9 cellular contexts compared by ENCODE assay signal in genomic region chr11:126716456-126717083, GRCh38.
DNase-seq lines count a peak whose midpoint lies in the region; ATAC-seq and TF ChIP-seq lines count a peak whose summit lies in the region.
"Had no signal": no experiment of that assay in that cellular context is flagged by ENCODE, and none has a peak within 500 bp of the region (broad histone marks: within the 10 kb centered on the region; RNA-seq: fewer than 3 reads in every experiment).

No MANE protein-coding gene starts in this region.

- H3K4me1 ChIP-seq in PC-3 (ENCODE audit: insufficient read depth, low read length) (no peaks in the 10 kb centered on the region), colonic mucosa (no peaks in the 10 kb centered on the region)
- H3K4me1 ChIP-seq: BLaER1 treated with 17β-estradiol and CSF1 and Interleukin-3, amounts not matched to agents 10 nM and 100 nM had no signal

- TF ChIP-seq CTCF in PC-3 (conservative IDR thresholded peaks at IDR 0.05; ENCODE audit: low read depth, low read length) (peak; percentile 68), colonic mucosa (IDR thresholded peaks at IDR 0.05) (peak; percentile 47)

- H3K27me3 ChIP-seq in PC-3 (ENCODE audit: low read length) (peaks cover 85% of the 10 kb centered on the region), colonic mucosa (no peaks in the 10 kb centered on the region)
- H3K27me3 ChIP-seq: BLaER1 treated with 17β-estradiol and CSF1 and Interleukin-3, amounts not matched to agents 10 nM and 100 nM had no signal

- no peaks in the 10 kb centered on the region for H3F3A ChIP-seq in PC-3 (ENCODE audit: low read length, unreplicated experiment)

- H3K9ac ChIP-seq in PC-3 (ENCODE audit: low read length) (no peak overlapping the region), colonic mucosa (ENCODE audit: low read depth in 2 of 2, low read length in 2 of 2) (no peak overlapping the region)
- H3K9ac ChIP-seq: BLaER1 treated with 17β-estradiol and CSF1 and Interleukin-3, amounts not matched to agents 10 nM and 100 nM had no signal

- H3K4me3 ChIP-seq in PC-3 (ENCODE audit: low read length) (no peak overlapping the region), colonic mucosa (no peak overlapping the region)
- H3K4me3 ChIP-seq: BLaER1 treated with 17β-estradiol and CSF1 and Interleukin-3, amounts not matched to agents 10 nM and 100 nM had no signal

- intact Hi-C loops in PC-3 (cut with micrococcal nuclease): no loop called here
- intact Hi-C loops in colonic mucosa (cut with DNase I): loop anchor here (2.0 to 5.0 kb wide), 2 partner anchors 274 to 356 kb away; no protein-coding TSS in a partner anchor

- ATAC-seq in HG02852 (IDR thresholded peaks at IDR 0.05; ENCODE audit: unreplicated experiment) (peak; percentile 64), PC-3 (no peak; the same call in 1 of the 2 replicates), GM18517 (IDR thresholded peaks at IDR 0.05; ENCODE audit: unreplicated experiment) (no peak)

- H3K9me2 ChIP-seq in PC-3 (replicated peaks; ENCODE audit: low read length): no peaks in the 10 kb centered on the region

- no peak overlapping the region for H3K4me2 ChIP-seq in PC-3 (ENCODE audit: low read length)
- H3K4me2 ChIP-seq: BLaER1 treated with 17β-estradiol and CSF1 and Interleukin-3, amounts not matched to agents 10 nM and 100 nM had no signal

- H3K36me3 ChIP-seq in PC-3 (ENCODE audit: low read depth, low read length) (no peaks in the 10 kb centered on the region), colonic mucosa (no peaks in the 10 kb centered on the region)
- H3K36me3 ChIP-seq: BLaER1 treated with 17β-estradiol and CSF1 and Interleukin-3, amounts not matched to agents 10 nM and 100 nM had no signal

- peak; percentile 21 for DNase-seq in DMS79 treated with DMSO at 0.1 percent for 48 hours (lab: John Stamatoyannopoulos, UW)
- DNase-seq in DMS79 (lab: John Stamatoyannopoulos, UW): no peak
- peak; percentile 48 for DNase-seq in PC-3
- DNase-seq in colonic mucosa: peak; percentile 51
- peak; percentile 70 for DNase-seq in midbrain (lab: John Stamatoyannopoulos, UW)
- no peak for DNase-seq in DMS114 treated with DMSO at 0.1 percent for 48 hours (lab: John Stamatoyannopoulos, UW; ENCODE audit: unreplicated experiment)

- H2AFZ ChIP-seq in PC-3 (ENCODE audit: low read length): no peak overlapping the region

- BruUV-seq in PC-3 (replicated peaks; lab: Mats Ljungman, UMichigan): no TSS peak

- no peaks in the 10 kb centered on the region for H3K9me3 ChIP-seq in PC-3 (ENCODE audit: low read length)
- no peaks in the 10 kb centered on the region for H3K9me3 ChIP-seq in colonic mucosa
- H3K9me3 ChIP-seq: BLaER1 treated with 17β-estradiol and CSF1 and Interleukin-3, amounts not matched to agents 10 nM and 100 nM had no signal

- no peak overlapping the region for H3K27ac ChIP-seq in PC-3 (ENCODE audit: low read length)
- H3K27ac ChIP-seq in colonic mucosa: no peak overlapping the region
- H3K27ac ChIP-seq: BLaER1 treated with 17β-estradiol and CSF1 and Interleukin-3, amounts not matched to agents 10 nM and 100 nM had no signal

- CTCF ChIA-PET in PC-3 (lab: Charles Lee): no interaction called here

- H3K79me2 ChIP-seq in PC-3 (ENCODE audit: low read length): no peaks in the 10 kb centered on the region

- H4K20me1 ChIP-seq in PC-3 (ENCODE audit: low read length): no peaks in the 10 kb centered on the region
- H4K20me1 ChIP-seq: BLaER1 treated with 17β-estradiol and CSF1 and Interleukin-3, amounts not matched to agents 10 nM and 100 nM had no signal

- POLR2A ChIA-PET in PC-3 (lab: Charles Lee; ENCODE audit: unreplicated experiment): no interaction called here

Comparison
In these comparisons a context has a peak if more than half of its experiments do, and no peak if none do; other contexts are left out.
1. DNase-seq: peak in DMS79 treated with DMSO at 0.1 percent for 48 hours (single experiment), PC-3 (single experiment), colonic mucosa (single experiment) and midbrain (single experiment); none in DMS79 (single experiment) and DMS114 treated with DMSO at 0.1 percent for 48 hours (single experiment).